Comparison of ENCODE assay signal across 1 cellular context in genomic region chr1:1780598-1781525, GRCh38.
TF ChIP-seq lines count a peak whose summit lies in the region.

No MANE protein-coding gene starts in this region.

TF ChIP-seq in HepG2, 621 proteins besides CTCF, POLR2A, EP300 and RAD21:
- TF ChIP-seq ZNF644 (CRISPR knock-in tag; IDR thresholded peaks at IDR 0.05; ENCODE audit: low read depth) (no peak), ZBTB10 (CRISPR knock-in tag; IDR thresholded peaks at IDR 0.05; ENCODE audit: borderline replicate concordance) (no peak), AKNA (CRISPR knock-in tag; IDR thresholded peaks at IDR 0.05; ENCODE audit: borderline replicate concordance) (no peak), ZNF691 (CRISPR knock-in tag; IDR thresholded peaks at IDR 0.05; ENCODE audit: borderline replicate concordance, low read depth) (no peak), ADNP (CRISPR knock-in tag; IDR thresholded peaks at IDR 0.05) (no peak), HNRNPLL (IDR thresholded peaks at IDR 0.05; ENCODE audit: low read depth, low read length, poor library complexity, severe bottlenecking) (no peak), IKZF1 (IDR thresholded peaks at IDR 0.05) (no peak), ARID3A (IDR thresholded peaks at IDR 0.05; ENCODE audit: low read depth, low read length) (no peak), ZNF275 (CRISPR knock-in tag; IDR thresholded peaks at IDR 0.05; ENCODE audit: borderline replicate concordance) (no peak), ATF6 (CRISPR knock-in tag; conservative IDR thresholded peaks at IDR 0.05) (no peak), ZNF30 (CRISPR knock-in tag; IDR thresholded peaks at IDR 0.05) (no peak), IRF1 (CRISPR knock-in tag; IDR thresholded peaks at IDR 0.05; ENCODE audit: low read depth) (no peak), SMAD1 (CRISPR knock-in tag; IDR thresholded peaks at IDR 0.05; ENCODE audit: borderline replicate concordance, low read depth) (no peak), POLR2G (IDR thresholded peaks at IDR 0.05; ENCODE audit: low read depth, low read length) (no peak), HOXA5 (CRISPR knock-in tag; IDR thresholded peaks at IDR 0.05) (no peak), PRMT3 (CRISPR knock-in tag; IDR thresholded peaks at IDR 0.05; ENCODE audit: borderline replicate concordance, low read depth) (no peak), MLX (CRISPR knock-in tag; IDR thresholded peaks at IDR 0.05) (no peak)
